Comparison of ENCODE assay signal across 9 cellular contexts in genomic region chr16:18804540-18804939, GRCh38. TPM values are rescaled to one million over a fixed set of nuclear protein-coding genes. Genes with fewer than 3 reads are reported as not detected.
A peak's percentile ranks its signal among the peaks of the same experiment; 100 is the strongest.
DNase-seq lines count a peak whose midpoint lies in the region; TF ChIP-seq lines count a peak whose summit lies in the region.
"Had no signal": no experiment of that assay in that cellular context is flagged by ENCODE, and none has a peak within 500 bp of the region (broad histone marks: within the 10 kb centered on the region; RNA-seq: fewer than 3 reads in every experiment).

No MANE protein-coding gene starts in this region.

- H2BK20ac ChIP-seq in H9 (ENCODE audit: low read depth, low read length, poor library complexity, severe bottlenecking), result no peak overlapping the region

- no peaks in the 10 kb centered on the region; a peak in 1 of 5 replicates for H3K9me3 Mint-ChIP-seq in H9
- no peaks in the 10 kb centered on the region for H3K9me3 Mint-ChIP-seq in osteocyte (ENCODE audit: unreplicated experiment)

- H3K36me3 Mint-ChIP-seq in H9 (ENCODE audit: insufficient read depth in 1 of 3, low read depth in 3 of 3) (peaks cover 22 to 34% (median 32%) of the 10 kb centered on the region in 3 experiments), osteocyte (ENCODE audit: unreplicated experiment) (peaks cover 16% of the 10 kb centered on the region)

- no peaks in the 10 kb centered on the region for H3K79me1 ChIP-seq in H9 (ENCODE audit: insufficient read depth, low read depth, low read length, poor library complexity, severe bottlenecking)

- H3T11ph ChIP-seq in H9 (ENCODE audit: low read length), result no peak overlapping the region

- H3K4me1 ChIP-seq in H9 (ENCODE audit: insufficient read depth, low read length) (no peaks in the 10 kb centered on the region), OCI-LY1 (ENCODE audit: insufficient read depth, low read length, severe bottlenecking) (peaks cover 46% of the 10 kb centered on the region)

- H3K14ac ChIP-seq in H9 (ENCODE audit: insufficient read depth, low read length), result no peak overlapping the region

- TF ChIP-seq CTCF in H9 (conservative IDR thresholded peaks at IDR 0.05) (no peak), OCI-LY1 (IDR thresholded peaks at IDR 0.05; ENCODE audit: low read length) (no peak), osteocyte (IDR thresholded peaks at IDR 0.05) (no peak)

- H2AFZ ChIP-seq in H9 (ENCODE audit: low read length) (no peak overlapping the region), OCI-LY1 (ENCODE audit: low read length) (no peak overlapping the region)

- 0 out of 7 replicates have a peak overlapping the region, but pooled peaks of 2 of the 3 experiments have one; percentile 26 to 92 for H3K27ac Mint-ChIP-seq in H9
- H3K27ac Mint-ChIP-seq in osteocyte (ENCODE audit: unreplicated experiment), result peak overlapping the region; percentile 72

- no peak overlapping the region for H2AK5ac ChIP-seq in H9 (ENCODE audit: insufficient read length, low read length)

- H2BK12ac ChIP-seq in H9 (ENCODE audit: insufficient read length, low read depth, low read length), result no peak overlapping the region

- H4K20me1 ChIP-seq in H9 (ENCODE audit: control insufficient read depth, insufficient read depth, insufficient read length) (no peaks in the 10 kb centered on the region), OCI-LY1 (ENCODE audit: insufficient read depth, low read length) (no peaks in the 10 kb centered on the region)

- peaks cover 55% of the 10 kb centered on the region for H3K36me3 ChIP-seq in OCI-LY1 (ENCODE audit: insufficient read depth, low read length)

- H3K18ac ChIP-seq in H9 (ENCODE audit: insufficient read length, low read depth, low read length), result no peak overlapping the region

- H3F3A ChIP-seq in OCI-LY1 (ENCODE audit: insufficient read depth, low read length), result 0 out of 2 replicates have a peak, but pooled peaks cover 6% of the 10 kb centered on the region

- H4K5ac ChIP-seq in H9 (ENCODE audit: insufficient read length, low read depth, low read length), result no peak overlapping the region

- WGBS in H9 (ENCODE audit: extremely low coverage, insufficient read length, low lambda C conversion rate), result no CpG with 5 or more reads among the region's 3 CpGs

- no peak overlapping the region for H2BK5ac ChIP-seq in H9 (ENCODE audit: insufficient read length, low read length)

- no peak overlapping the region for H3K4ac ChIP-seq in H9 (ENCODE audit: low read depth, low read length)

- no peak overlapping the region for H2BK15ac ChIP-seq in H9 (ENCODE audit: low read depth, low read length)

- no peak overlapping the region for H3K23ac ChIP-seq in H9 (ENCODE audit: insufficient read length, low read depth, low read length)

- H3K4me1 Mint-ChIP-seq in H9, result peaks cover 49 to 51% of the 10 kb centered on the region in 2 experiments
- H3K4me1 Mint-ChIP-seq in osteocyte (ENCODE audit: unreplicated experiment), result peaks cover 46% of the 10 kb centered on the region

- no peak overlapping the region for H2BK120ac ChIP-seq in H9 (ENCODE audit: low read depth, low read length, poor library complexity, severe bottlenecking)

- H3K4me3 ChIP-seq in OCI-LY1 (ENCODE audit: low read depth, low read length, poor library complexity, severe bottlenecking), result no peak overlapping the region

- no peak overlapping the region for H4K8ac ChIP-seq in H9 (replicated peaks; ENCODE audit: insufficient read length, low read depth, low read length)

- no peak overlapping the region for H3K56ac ChIP-seq in H9 (ENCODE audit: insufficient read length, low read depth, low read length)

- H3K9ac ChIP-seq in H9 (ENCODE audit: extremely low read depth, insufficient read length, low read length), result no peak overlapping the region
- H3K9ac ChIP-seq in OCI-LY1 (ENCODE audit: low read length), result peak overlapping the region; percentile 21

- no peak overlapping the region for H3K4me2 ChIP-seq in H9 (ENCODE audit: insufficient read depth, insufficient read length, low read length)
- H3K4me2 ChIP-seq in OCI-LY1 (ENCODE audit: low read length), result peak overlapping the region; percentile 33; the same call in 1 of the 2 replicates

- H3K79me2 ChIP-seq in H9 (ENCODE audit: insufficient read depth, low read length) (peaks cover 15% of the 10 kb centered on the region), OCI-LY1 (ENCODE audit: insufficient read depth, low read length) (peaks cover 17% of the 10 kb centered on the region)

- H3K27ac ChIP-seq in H9 (ENCODE audit: insufficient read length, low read depth, low read length) (no peak overlapping the region), OCI-LY1 (ENCODE audit: low read depth, low read length, poor library complexity, severe bottlenecking) (peak overlapping the region; percentile 79)

- no peaks in the 10 kb centered on the region for H3K27me3 ChIP-seq in H9 (ENCODE audit: insufficient read depth, low read length)
- H3K27me3 ChIP-seq in OCI-LY1 (ENCODE audit: insufficient read depth, low read length), result no peaks in the 10 kb centered on the region

- no peak overlapping the region for H4K91ac ChIP-seq in H9 (ENCODE audit: insufficient read length, low read depth, low read length)

- no peaks in the 10 kb centered on the region for H3K9me2 ChIP-seq in OCI-LY1 (ENCODE audit: low read depth, low read length)

- H3K9me3 ChIP-seq in H9 (ENCODE audit: control insufficient read depth, low read depth, low read length), result no peaks in the 10 kb centered on the region
- no peaks in the 10 kb centered on the region for H3K9me3 ChIP-seq in OCI-LY1 (ENCODE audit: low read length)

- H3K27me3 Mint-ChIP-seq in H9 (ENCODE audit: low read depth) (no peaks in the 10 kb centered on the region), osteocyte (ENCODE audit: unreplicated experiment) (no peaks in the 10 kb centered on the region)

- H3K4me3 Mint-ChIP-seq in H9 (peak overlapping the region in 1 of 2 experiments; percentile 58; a peak in 2 of 5 replicates), osteocyte (ENCODE audit: unreplicated experiment) (no peak overlapping the region)

- DNase-seq in H9, result peak; percentile 42
- DNase-seq in dedifferentiated amniotic fluid mesenchymal stem cell (ENCODE audit: extremely low spot score), result peak; percentile 6
- no peak for DNase-seq in osteocyte (ENCODE audit: extremely low spot score, unreplicated experiment)
- DNase-seq in UCSD-AML1 (lab: John Stamatoyannopoulos, UW; ENCODE audit: unreplicated experiment), result no peak
- no peak for DNase-seq in ecto neural progenitor cell (ENCODE audit: low spot score)
- no peak for DNase-seq in NCI-H146 treated with DMSO at 0.1 percent for 48 hours (lab: John Stamatoyannopoulos, UW; ENCODE audit: unreplicated experiment)
- DNase-seq: activated CD4-positive, alpha-beta T cell treated with anti-CD3 and anti-CD28 coated beads, Interleukin-2, amount 50 U/mL, for 48 hours; NCI-H69 had no signal

- peaks cover 10% of the 10 kb centered on the region for H3K23me2 ChIP-seq in H9 (ENCODE audit: insufficient read length, low read depth, low read length, poor library complexity, severe bottlenecking)

RNA-seq across cellular contexts. Expression of gene ARL6IP1, which starts 3.2 kb away (rescaled TPM):
- total RNA-seq in H9 (2021) (197 and 205 TPM in 2 replicates), osteocyte (95.4 and 97.9 TPM in 2 replicates)

RNA-seq across cellular contexts. Expression of gene RPS15A, which starts 14.4 kb away (rescaled TPM):
- 1,968 and 1,990 TPM in 2 replicates for total RNA-seq in H9 (2021)
- total RNA-seq in osteocyte, result 1,200 and 1,259 TPM in 2 replicates

Comparison
In these comparisons a context has a peak if more than half of its experiments do, and no peak if none do; other contexts are left out.
1. DNase-seq: peak in H9 (single experiment) and dedifferentiated amniotic fluid mesenchymal stem cell (single experiment); none in osteocyte (single experiment), UCSD-AML1 (single experiment), ecto neural progenitor cell (single experiment) and NCI-H146 treated with DMSO at 0.1 percent for 48 hours (single experiment).